ENCODE assay signal across 14 cellular contexts in the genomic region with DNA sequence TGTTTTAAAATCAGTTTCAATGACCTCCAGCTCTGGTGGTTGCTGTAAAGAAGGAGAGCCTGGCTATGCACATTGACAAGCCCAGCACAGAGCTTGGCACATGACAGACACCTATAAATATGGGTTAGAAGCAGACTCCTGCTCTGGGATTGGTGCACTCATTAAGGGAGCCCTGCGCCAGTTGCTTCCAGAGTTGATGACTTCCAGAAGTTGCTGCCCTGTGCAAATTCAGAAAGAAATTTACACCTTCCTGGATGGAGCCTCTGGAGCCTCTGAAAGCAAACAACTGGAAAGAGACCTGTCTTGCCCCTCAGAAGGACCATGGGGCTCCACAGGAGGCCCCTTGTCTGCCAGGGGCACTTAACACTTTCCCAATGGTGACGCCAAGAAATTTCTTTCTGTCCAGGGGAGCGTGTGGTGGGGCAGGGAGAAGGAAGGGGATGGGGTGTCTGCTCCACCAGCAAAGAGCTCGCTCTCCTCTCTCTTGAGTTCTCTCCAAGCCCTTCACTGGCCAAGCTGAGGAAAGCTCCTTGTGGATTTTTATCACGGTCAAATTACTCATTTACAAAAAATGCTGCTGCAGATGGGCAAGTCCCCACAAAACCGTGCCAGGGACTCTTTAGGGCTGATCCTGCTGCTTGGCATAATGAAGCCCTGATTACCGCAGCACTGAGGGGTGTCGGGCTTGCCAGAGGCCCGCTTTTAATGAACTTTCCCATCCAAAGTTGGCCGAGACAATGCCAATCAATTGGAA.
DNase-seq lines count a peak whose midpoint lies in the region; ATAC-seq and TF ChIP-seq lines count a peak whose summit lies in the region.
"Had no signal": no experiment of that assay in that cellular context is flagged by ENCODE, and none has a peak within 500 bp of the region (broad histone marks: within the 10 kb centered on the region; RNA-seq: fewer than 3 reads in every experiment).

No MANE protein-coding gene starts in this region.

- CTCF ChIA-PET in MCF 10A (lab: Yijun Ruan, JAX): interaction anchor here (0.5 to 1.4 kb wide), 5 partner anchors 13 to 700 kb away, joined by 3 to 4 read pairs (median 3); no protein-coding TSS in a partner anchor

- H3K27ac ChIP-seq in breast epithelium (no peak overlapping the region), adrenal gland (no peak overlapping the region), suprapubic skin (peak overlapping the region; percentile 27)
- H3K27ac ChIP-seq: HL-60, thyroid gland had no signal

- H3K9me3 ChIP-seq in breast epithelium (no peaks in the 10 kb centered on the region), adrenal gland (replicated peaks in 1 of 3) (no peaks in the 10 kb centered on the region), suprapubic skin (no peaks in the 10 kb centered on the region)
- H3K9me3 ChIP-seq: thyroid gland had no signal

- POLR2A ChIA-PET in MCF 10A (lab: Yijun Ruan, JAX): no interaction called here

- H3K36me3 Mint-ChIP-seq in MCF 10A (ENCODE audit: insufficient read depth, unreplicated experiment): no peaks in the 10 kb centered on the region

- H3K4me3 ChIP-seq in breast epithelium: no peak overlapping the region
- H3K4me3 ChIP-seq in adrenal gland: no peak overlapping the region
- no peak overlapping the region for H3K4me3 ChIP-seq in foreskin fibroblast (ENCODE audit: low read depth in 1 of 2, low read length in 2 of 2)
- H3K4me3 ChIP-seq in suprapubic skin: no peak overlapping the region
- H3K4me3 ChIP-seq: thyroid gland had no signal

- no peak for ATAC-seq in GM21360 (IDR thresholded peaks at IDR 0.05; ENCODE audit: unreplicated experiment)
- ATAC-seq: activated CD4-positive, alpha-beta T cell treated with anti-CD3 and anti-CD28 coated beads for 36 hours had no signal

- no peak overlapping the region for H3K27ac Mint-ChIP-seq in MCF 10A (ENCODE audit: low read depth, unreplicated experiment)
- H3K27ac Mint-ChIP-seq: activated CD4-positive, alpha-beta T cell treated with anti-CD3 and anti-CD28 coated beads for 36 hours had no signal

- DNase-seq in MCF 10A (ENCODE audit: unreplicated experiment) (peak; percentile 54), breast epithelium (ENCODE audit: low spot score in 2 of 2) (no peak), adrenal gland (peak in 6 of 7 donors; percentile 39 to 56 (median 48)), foreskin fibroblast (peak; percentile 24 to 70), suprapubic skin (ENCODE audit: low spot score in 2 of 2) (no peak), DMS53 treated with DMSO at 0.1 percent for 48 hours (lab: John Stamatoyannopoulos, UW; ENCODE audit: unreplicated experiment) (no peak), NCI-H2107 (lab: John Stamatoyannopoulos, UW) (no peak)
- DNase-seq: ACHN; activated CD4-positive, alpha-beta T cell treated with anti-CD3 and anti-CD28 coated beads for 36 hours; cortex of kidney; NCI-H774; thyroid gland had no signal

- H3K4me1 ChIP-seq in breast epithelium (no peaks in the 10 kb centered on the region), adrenal gland (replicated peaks in 1 of 2) (peaks cover 0 to 8% of the 10 kb centered on the region in 2 donors), suprapubic skin (peaks cover 19% of the 10 kb centered on the region)
- H3K4me1 ChIP-seq: thyroid gland had no signal

- H3K9me3 Mint-ChIP-seq in MCF 10A (ENCODE audit: unreplicated experiment): peaks cover 23% of the 10 kb centered on the region

- H3K27me3 ChIP-seq in breast epithelium (no peaks in the 10 kb centered on the region), adrenal gland (no peaks in the 10 kb centered on the region), suprapubic skin (no peaks in the 10 kb centered on the region)
- H3K27me3 ChIP-seq: thyroid gland had no signal

- intact Hi-C loops in MCF 10A (cut with micrococcal nuclease): no loop called here
- intact Hi-C loops in breast epithelium (cut with DNase I; ENCODE audit: low total_unique reads): no loop called here
- intact Hi-C loops in adrenal gland (cut with DNase I): no loop called here

- no peaks in the 10 kb centered on the region for H3K4me1 Mint-ChIP-seq in MCF 10A (ENCODE audit: insufficient read depth, unreplicated experiment)
- H3K4me1 Mint-ChIP-seq: activated CD4-positive, alpha-beta T cell treated with anti-CD3 and anti-CD28 coated beads for 36 hours had no signal

- no peak for TF ChIP-seq EP300 in suprapubic skin (IDR thresholded peaks at IDR 0.05)

- TF ChIP-seq POLR2A in breast epithelium (IDR thresholded peaks at IDR 0.05): no peak
- TF ChIP-seq POLR2A in adrenal gland (IDR thresholded peaks at IDR 0.05): no peak
- TF ChIP-seq POLR2A in suprapubic skin (IDR thresholded peaks at IDR 0.05): no peak

- no peaks in the 10 kb centered on the region for H3K27me3 Mint-ChIP-seq in MCF 10A (ENCODE audit: insufficient read depth, unreplicated experiment)

- H3K36me3 ChIP-seq in breast epithelium (no peaks in the 10 kb centered on the region), adrenal gland (replicated peaks in 1 of 2) (no peaks in the 10 kb centered on the region), suprapubic skin (no peaks in the 10 kb centered on the region)
- H3K36me3 ChIP-seq: thyroid gland had no signal

- no peak for TF ChIP-seq CTCF in MCF 10A (IDR thresholded peaks at IDR 0.05; ENCODE audit: unreplicated experiment)
- TF ChIP-seq CTCF in breast epithelium (IDR thresholded peaks at IDR 0.05): no peak
- no peak for TF ChIP-seq CTCF in adrenal gland (IDR thresholded peaks at IDR 0.05)
- TF ChIP-seq CTCF in foreskin fibroblast (IDR thresholded peaks at IDR 0.05; ENCODE audit: low read depth, low read length): no peak
- no peak for TF ChIP-seq CTCF in suprapubic skin (IDR thresholded peaks at IDR 0.05)

- WGBS in adrenal gland, 4 donors: 55 to 76% (median 58%) methylated on average over 9 to 10 of the region's 10 CpGs
- 13% methylated on average over 9 of the region's 10 CpGs for WGBS in suprapubic skin

- H3K4me3 Mint-ChIP-seq in MCF 10A (ENCODE audit: unreplicated experiment): no peak overlapping the region
- H3K4me3 Mint-ChIP-seq: activated CD4-positive, alpha-beta T cell treated with anti-CD3 and anti-CD28 coated beads for 36 hours had no signal

- BruUV-seq in MCF 10A (replicated peaks; lab: Mats Ljungman, UMichigan): no TSS peak

Comparison
In these comparisons a context has a peak if more than half of its experiments do, and no peak if none do; other contexts are left out.
1. DNase-seq: peak in MCF 10A (single experiment), adrenal gland (6 of 7) and foreskin fibroblast (2 of 2); none in breast epithelium (0 of 2), suprapubic skin (0 of 2), DMS53 treated with DMSO at 0.1 percent for 48 hours (single experiment) and NCI-H2107 (single experiment).